Comparison of ENCODE assay signal across 25 cellular contexts in the genomic region with DNA sequence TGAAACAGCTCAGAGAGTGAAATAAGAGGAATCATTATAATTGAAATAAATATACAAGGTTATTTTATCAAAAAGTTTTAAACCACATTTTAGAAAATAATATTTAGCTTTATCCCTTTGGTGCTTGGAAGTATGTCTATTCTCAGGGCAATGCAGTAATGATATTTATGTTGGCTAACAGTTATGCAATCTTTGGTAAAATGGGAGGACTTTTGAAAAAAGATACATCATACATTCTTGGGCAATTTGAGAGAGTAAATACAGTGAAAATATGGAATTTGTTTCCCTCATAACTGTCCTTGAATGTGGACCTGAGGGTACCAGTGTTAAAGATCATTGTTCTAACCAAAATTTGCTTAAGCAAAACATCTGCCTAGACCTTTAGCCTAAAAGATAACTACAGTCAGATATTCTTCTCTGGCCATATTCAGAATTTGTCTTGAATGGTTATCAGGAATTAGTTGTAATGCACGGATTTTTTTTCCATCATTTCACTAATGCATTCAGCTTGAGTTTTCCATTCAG.
"Had no signal": no experiment of that assay in that cellular context is flagged by ENCODE, and none has a peak within 500 bp of the region (broad histone marks: within the 10 kb centered on the region; RNA-seq: fewer than 3 reads in every experiment).

No MANE protein-coding gene starts in this region.

- FAIRE-seq: small intestine had no signal

- ATAC-seq: mucosa of descending colon; naive thymus-derived CD4-positive, alpha-beta T cell; natural killer cell treated with Interleukin-12 subunit alpha and Interleukin-12 subunit beta and Interleukin-15 and Interleukin-18, amount 100 ng/mL, for 72 hours; right cardiac atrium; stimulated activated effector memory CD8-positive, alpha-beta T cell treated with anti-CD3 and anti-CD28 coated beads, Interleukin-12 subunit alpha, Interleukin-12 subunit beta, amount 100 ng/mL, for 72 hours; upper lobe of right lung had no signal

- H3K36me3 ChIP-seq: left ventricle myocardium inferior, ovary, prostate gland, sigmoid colon, spleen, suprapubic skin, thoracic aorta, tibial artery, upper lobe of right lung, uterus had no signal

- H3K4me3 ChIP-seq: hepatocyte, left ventricle myocardium inferior, lung, mucosa of descending colon, ovary, prostate gland, sigmoid colon, spleen, suprapubic skin, thoracic aorta, tibial artery, upper lobe of right lung, uterus had no signal

- H3K4me1 ChIP-seq: left ventricle myocardium inferior, prostate gland, sigmoid colon, spleen, suprapubic skin, tibial artery, upper lobe of right lung, uterus had no signal

- H3K4me2 ChIP-seq: hepatocyte had no signal

- DNase-seq: islet precursor cell; left ventricle myocardium inferior; mesendoderm; midbrain; mucosa of descending colon; naive thymus-derived CD4-positive, alpha-beta T cell; ovary; retina; right cardiac atrium; sigmoid colon; small intestine; spleen; stimulated activated CD4-positive, alpha-beta T cell treated with anti-CD3 and anti-CD28 coated beads, Interleukin-4, amount 100 ng/mL, for 24 hours; stimulated activated naive CD4-positive, alpha-beta T cell; tibial artery; trophoblast cell; upper lobe of right lung; uterus had no signal

- H3K27ac ChIP-seq: hepatocyte, left ventricle myocardium inferior, ovary, prostate gland, sigmoid colon, spleen, suprapubic skin, thoracic aorta, tibial artery, upper lobe of right lung, uterus had no signal

- H3K27me3 ChIP-seq: hepatocyte, ovary, sigmoid colon, spleen, suprapubic skin, tibial artery, upper lobe of right lung, uterus had no signal

- H3K9me3 ChIP-seq: left ventricle myocardium inferior, mucosa of descending colon, ovary, prostate gland, sigmoid colon, thoracic aorta, tibial artery, upper lobe of right lung, uterus had no signal

- H2AFZ ChIP-seq: hepatocyte had no signal

- H3K79me2 ChIP-seq: hepatocyte had no signal
